9 cellular contexts compared by ENCODE assay signal in the genomic region with DNA sequence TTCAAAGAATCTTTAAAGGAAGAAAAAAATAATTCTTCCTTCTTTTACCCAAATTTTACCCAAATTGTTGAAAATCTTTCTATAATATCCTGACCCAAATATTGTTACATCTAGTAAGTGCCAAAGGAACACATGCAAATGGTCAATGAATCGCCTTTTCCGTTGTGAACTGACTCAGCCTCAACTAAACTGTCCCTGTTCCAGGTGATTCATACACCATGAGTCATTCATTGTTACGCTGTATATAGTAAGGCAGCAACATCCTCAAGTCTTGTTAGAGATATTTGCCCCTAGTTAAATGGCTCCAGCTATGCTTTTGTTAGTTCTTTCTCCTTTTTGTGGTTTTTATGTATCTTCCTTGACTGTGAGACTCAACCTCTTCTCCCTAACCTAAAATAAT. TPM values are rescaled to one million over a fixed set of nuclear protein-coding genes. Genes with fewer than 3 reads are reported as not detected.
DNase-seq lines count a peak whose midpoint lies in the region; ATAC-seq and TF ChIP-seq lines count a peak whose summit lies in the region.
"Had no signal": no experiment of that assay in that cellular context is flagged by ENCODE, and none has a peak within 500 bp of the region (broad histone marks: within the 10 kb centered on the region; RNA-seq: fewer than 3 reads in every experiment).

No MANE protein-coding gene starts in this region.

- intact Hi-C loops in right cardiac atrium (cut with DNase I), result loop anchor here (5.0 to 10.0 kb wide), 6 partner anchors 737 to 1115 kb away; no protein-coding TSS in a partner anchor

- TF ChIP-seq CTCF in AG04449 (IDR thresholded peaks at IDR 0.05; ENCODE audit: insufficient read depth, low read length, missing control alignments), result no peak
- no peak for TF ChIP-seq CTCF in coronary artery (IDR thresholded peaks at IDR 0.05)

- no peak overlapping the region for H3K27ac ChIP-seq in right cardiac atrium (ENCODE audit: low read length)
- H3K27ac ChIP-seq in coronary artery, result no peak overlapping the region

- H3K4me1 Mint-ChIP-seq in activated T-cell treated with anti-CD3 and anti-CD28 coated beads, Interleukin-2, amount 50 U/mL, for 4 hours (ENCODE audit: low read depth), result peaks cover 63% of the 10 kb centered on the region

- DNase-seq in AG04449 (ENCODE audit: low read depth, low spot score) (peak; percentile 73), HK-2 (ENCODE audit: unreplicated experiment) (peak; percentile 29), right cardiac atrium (no peak), superior temporal gyrus (ENCODE audit: extremely low spot score) (peak; percentile 34), NCI-H2081 (lab: John Stamatoyannopoulos, UW) (no peak), coronary artery (ENCODE audit: low spot score) (no peak)
- DNase-seq in activated T-cell treated with anti-CD3 and anti-CD28 coated beads, Interleukin-2, amount 50 U/mL, for 4 hours, result peak; percentile 43

- H3K4me3 Mint-ChIP-seq in activated T-cell treated with anti-CD3 and anti-CD28 coated beads, Interleukin-2, amount 50 U/mL, for 4 hours, result peak overlapping the region; percentile 93

- CTCF ChIA-PET in AG04449 (lab: Yijun Ruan, JAX), result interaction anchor here (0.6 to 5.4 kb wide), 17 partner anchors 8 to 1109 kb away, joined by 3 to 67 read pairs (median 5); a partner anchor contains a TSS

- H3K9me3 ChIP-seq in right cardiac atrium (ENCODE audit: control insufficient read depth, low read length), result no peaks in the 10 kb centered on the region
- H3K9me3 ChIP-seq: uterus had no signal

- WGBS in right cardiac atrium, result 37% methylated on average over 3 of the region's 3 CpGs

- no peaks in the 10 kb centered on the region for H3K9me3 Mint-ChIP-seq in activated T-cell treated with anti-CD3 and anti-CD28 coated beads, Interleukin-2, amount 50 U/mL, for 4 hours

- H3K27me3 Mint-ChIP-seq in activated T-cell treated with anti-CD3 and anti-CD28 coated beads, Interleukin-2, amount 50 U/mL, for 4 hours (ENCODE audit: low read depth), result no peaks in the 10 kb centered on the region

- no peaks in the 10 kb centered on the region for H3K27me3 ChIP-seq in right cardiac atrium (ENCODE audit: control insufficient read depth, insufficient read depth)
- H3K27me3 ChIP-seq: uterus had no signal

- H3K4me1 ChIP-seq in right cardiac atrium (ENCODE audit: control insufficient read depth, insufficient read depth, low read length), result peaks cover 2% of the 10 kb centered on the region
- H3K4me1 ChIP-seq: uterus had no signal

- H3K36me3 Mint-ChIP-seq in activated T-cell treated with anti-CD3 and anti-CD28 coated beads, Interleukin-2, amount 50 U/mL, for 4 hours (ENCODE audit: insufficient read depth), result peaks cover 65% of the 10 kb centered on the region

- no peak overlapping the region for H3K4me3 ChIP-seq in AG04449 (ENCODE audit: low read depth, low read length)
- H3K4me3 ChIP-seq in right cardiac atrium (ENCODE audit: low read length), result no peak overlapping the region
- no peak overlapping the region for H3K4me3 ChIP-seq in coronary artery
- H3K4me3 ChIP-seq: uterus had no signal

- peak; percentile 76 for ATAC-seq in GM18861 (IDR thresholded peaks at IDR 0.05; ENCODE audit: unreplicated experiment)
- peak; percentile 77 for ATAC-seq in activated T-cell treated with anti-CD3 and anti-CD28 coated beads, Interleukin-2, amount 50 U/mL, for 4 hours
- ATAC-seq in right cardiac atrium, result peak; percentile 63 to 92

- POLR2A ChIA-PET in AG04449 (lab: Yijun Ruan, JAX), result no interaction called here

RNA-seq across cellular contexts. Expression of a gene that starts 9.7 kb away (rescaled TPM):
- 100 to 1,000 TPM; 115 to 188 (median 173) TPM for total RNA-seq in activated T-cell treated with anti-CD3 and anti-CD28 coated beads, Interleukin-2, amount 50 U/mL, for 4 hours
- total RNA-seq in right cardiac atrium, result 1 to 10 TPM; 3.0 to 4.8 (median 4.1) TPM
- 1.9 TPM for polyA plus RNA-seq in right cardiac atrium

Comparison
In these comparisons a context has a peak if more than half of its experiments do, and no peak if none do; other contexts are left out.
1. DNase-seq: peak in AG04449 (single experiment), HK-2 (single experiment), activated T-cell treated with anti-CD3 and anti-CD28 coated beads, Interleukin-2, amount 50 U/mL, for 4 hours (single experiment) and superior temporal gyrus (single experiment); none in right cardiac atrium (0 of 3), NCI-H2081 (0 of 2) and coronary artery (single experiment).
2. RNA of a gene that starts 9.7 kb away (total RNA-seq): 115 to 188 TPM in activated T-cell treated with anti-CD3 and anti-CD28 coated beads, Interleukin-2, amount 50 U/mL, for 4 hours; 3.0 to 4.8 TPM in right cardiac atrium; every median in the first group is over 10 times any median in the second.
3. Peak in every context shown above with its lines, with median percentiles within 50 percentile points of each other: ATAC-seq.